1 cellular context compared by ENCODE assay signal in the genomic region with DNA sequence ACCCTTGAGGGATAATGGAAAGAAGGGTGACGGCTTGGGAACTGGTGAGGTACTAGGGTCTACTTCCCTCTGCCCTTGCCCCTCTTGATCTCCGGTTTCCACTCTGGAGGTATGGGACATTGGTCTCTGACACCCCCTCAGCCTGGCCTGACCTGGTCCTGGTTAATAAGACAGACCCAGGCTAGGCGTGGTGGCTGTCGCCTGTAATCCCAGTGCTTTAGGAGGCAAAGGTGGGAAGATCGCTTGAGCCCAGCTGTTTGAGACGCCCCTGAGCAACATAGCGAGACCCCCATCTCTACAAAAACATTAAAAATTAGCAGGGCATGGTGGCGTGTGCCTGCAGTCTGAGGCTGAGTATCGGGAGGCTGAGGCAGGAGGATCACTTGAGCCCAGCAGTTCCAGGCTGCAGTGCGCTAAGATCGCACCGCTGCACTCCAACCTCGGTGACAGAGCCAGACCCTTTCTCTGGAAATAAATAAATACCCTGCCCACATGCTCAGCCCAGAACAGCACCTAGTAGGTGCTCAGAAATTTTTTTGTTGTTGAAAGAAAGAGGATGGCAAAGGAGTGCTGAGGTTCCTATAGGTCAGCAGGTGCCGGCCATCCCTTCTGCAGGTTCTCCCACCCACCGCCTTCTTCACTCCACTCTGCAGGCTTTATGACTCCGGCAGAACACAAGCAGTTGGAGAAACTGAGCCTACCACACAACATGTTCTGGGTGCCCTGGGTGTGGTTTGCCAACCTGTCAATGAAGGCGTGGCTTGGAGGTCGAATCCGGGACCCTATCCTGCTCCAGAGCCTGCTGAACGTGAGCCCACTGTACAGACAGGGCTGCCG.
TF ChIP-seq lines count a peak whose summit lies in the region.

No MANE protein-coding gene starts in this region.

TF ChIP-seq in IMR-90, 13 proteins besides CTCF, POLR2A, EP300 and RAD21:
- TF ChIP-seq USF2 (IDR thresholded peaks at IDR 0.05; ENCODE audit: low read depth, low read length), result no peak
- no peak for TF ChIP-seq FOS (IDR thresholded peaks at IDR 0.05; ENCODE audit: low read depth, low read length)
- no peak for TF ChIP-seq BHLHE40 (IDR thresholded peaks at IDR 0.05; ENCODE audit: low read depth, low read length)
- TF ChIP-seq RFX5 (IDR thresholded peaks at IDR 0.05; ENCODE audit: low read depth, low read length), result no peak
- no peak for TF ChIP-seq SMC3 (IDR thresholded peaks at IDR 0.05; ENCODE audit: low read depth, low read length)
- TF ChIP-seq CEBPB (IDR thresholded peaks at IDR 0.05; ENCODE audit: low read depth, low read length), result no peak
- TF ChIP-seq RCOR1 (IDR thresholded peaks at IDR 0.05; ENCODE audit: insufficient replicate concordance, low read length), result no peak
- TF ChIP-seq NFE2L2 (IDR thresholded peaks at IDR 0.05; ENCODE audit: low read depth, low read length), result no peak
- no peak for TF ChIP-seq MAZ (IDR thresholded peaks at IDR 0.05; ENCODE audit: borderline replicate concordance, low read depth, low read length)
- TF ChIP-seq, protein P1, sequence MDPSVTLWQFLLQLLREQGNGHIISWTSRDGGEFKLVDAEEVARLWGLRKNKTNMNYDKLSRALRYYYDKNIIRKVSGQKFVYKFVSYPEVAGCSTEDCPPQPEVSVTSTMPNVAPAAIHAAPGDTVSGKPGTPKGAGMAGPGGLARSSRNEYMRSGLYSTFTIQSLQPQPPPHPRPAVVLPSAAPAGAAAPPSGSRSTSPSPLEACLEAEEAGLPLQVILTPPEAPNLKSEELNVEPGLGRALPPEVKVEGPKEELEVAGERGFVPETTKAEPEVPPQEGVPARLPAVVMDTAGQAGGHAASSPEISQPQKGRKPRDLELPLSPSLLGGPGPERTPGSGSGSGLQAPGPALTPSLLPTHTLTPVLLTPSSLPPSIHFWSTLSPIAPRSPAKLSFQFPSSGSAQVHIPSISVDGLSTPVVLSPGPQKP (IDR thresholded peaks at IDR 0.05; ENCODE audit: borderline replicate concordance, low read depth, low read length), result no peak
- TF ChIP-seq CHD1 (IDR thresholded peaks at IDR 0.05; ENCODE audit: low read depth, low read length), result no peak
- TF ChIP-seq MXI1 (IDR thresholded peaks at IDR 0.05; ENCODE audit: borderline replicate concordance, low read depth, low read length), result no peak
- no peak for TF ChIP-seq MAFK (IDR thresholded peaks at IDR 0.05; ENCODE audit: low read depth, low read length)
